Comparison of ENCODE assay signal across 8 cellular contexts in genomic region chr1:87151500-87152421, GRCh38.
DNase-seq lines count a peak whose midpoint lies in the region; ATAC-seq lines count a peak whose summit lies in the region.

No MANE protein-coding gene starts in this region.

- peak; percentile 84 for ATAC-seq in GM18511 (IDR thresholded peaks at IDR 0.05; ENCODE audit: unreplicated experiment)
- ATAC-seq in HG02840 (IDR thresholded peaks at IDR 0.05; ENCODE audit: low FRiP score, unreplicated experiment): peak; percentile 54

- H3K4me3 ChIP-seq in iPS-18c (ENCODE audit: insufficient read depth, low read depth, low read length) (peak overlapping the region; percentile 34; the same call in 1 of the 2 replicates), skeletal muscle cell (ENCODE audit: low read depth, low read length) (peak overlapping the region; percentile 0)

- DNase-seq in NCI-H526 (lab: John Stamatoyannopoulos, UW): peak; percentile 98 to 99
- DNase-seq in amniotic epithelial cell (ENCODE audit: low read depth): peak; percentile 70
- DNase-seq in skeletal muscle cell (ENCODE audit: low read depth): peak; percentile 49
- DNase-seq in NCI-H2227 treated with DMSO at 0.1 percent for 48 hours (lab: John Stamatoyannopoulos, UW): no peak
- no peak for DNase-seq in NCI-H226

- H3K9me3 ChIP-seq in iPS-18c (ENCODE audit: control insufficient read depth, insufficient read depth, low read length): no peaks in the 10 kb centered on the region

Comparison
In these comparisons a context has a peak if more than half of its experiments do, and no peak if none do; other contexts are left out.
1. DNase-seq: peak in NCI-H526 (2 of 2), amniotic epithelial cell (single experiment) and skeletal muscle cell (single experiment); none in NCI-H2227 treated with DMSO at 0.1 percent for 48 hours (single experiment) and NCI-H226 (single experiment).